Comparison of ENCODE assay signal across 22 cellular contexts in the genomic region with DNA sequence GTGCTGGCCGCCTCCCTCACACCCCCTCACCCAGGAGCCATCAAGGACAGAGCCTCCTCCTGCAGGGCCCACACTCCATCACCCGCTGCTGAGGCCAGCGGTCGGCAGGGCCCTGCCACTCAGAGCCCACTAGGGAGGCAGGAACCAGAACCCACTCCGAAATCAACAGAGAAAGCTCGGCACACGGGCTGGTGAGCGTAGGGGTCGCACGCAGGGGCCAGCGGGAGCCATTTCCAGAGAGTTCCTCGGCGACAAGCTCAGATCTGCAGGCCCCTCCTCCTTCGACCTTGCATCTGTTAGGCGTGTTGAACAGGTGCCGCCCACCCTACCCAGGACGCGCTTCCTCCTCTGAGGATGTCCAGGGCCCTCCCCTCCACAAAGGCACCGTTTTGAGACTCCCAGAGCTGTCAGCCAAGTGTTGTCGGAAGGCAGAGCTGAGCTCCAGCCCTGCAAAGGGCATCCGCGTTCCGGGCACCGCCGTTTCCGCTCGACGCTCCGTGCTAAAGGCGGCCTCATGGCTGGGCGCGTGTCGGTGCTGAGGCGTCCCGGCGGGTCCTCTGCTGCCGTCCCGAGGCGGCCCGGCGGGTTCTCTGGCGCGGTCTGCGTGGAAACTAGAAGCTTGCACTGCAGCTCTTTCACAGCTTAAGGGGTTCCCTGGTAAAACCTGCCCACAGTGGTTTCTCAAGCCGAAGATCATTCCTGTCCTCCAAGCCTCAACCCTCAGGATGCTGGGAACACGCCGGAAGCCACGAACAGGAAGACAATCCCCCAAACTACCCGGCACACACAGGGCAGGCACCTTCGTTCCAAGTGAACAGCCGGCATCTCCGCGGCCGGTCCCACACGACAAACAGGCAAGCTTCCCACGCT. TPM values are rescaled to one million over a fixed set of nuclear protein-coding genes. Genes with fewer than 3 reads are reported as not detected.
A peak's percentile ranks its signal among the peaks of the same experiment; 100 is the strongest.
DNase-seq lines count a peak whose midpoint lies in the region; ATAC-seq lines count a peak whose summit lies in the region.
"Had no signal": no experiment of that assay in that cellular context is flagged by ENCODE, and none has a peak within 500 bp of the region (broad histone marks: within the 10 kb centered on the region; RNA-seq: fewer than 3 reads in every experiment).

No MANE protein-coding gene starts in this region.

- H3K4me1 ChIP-seq in NT2/D1 (ENCODE audit: insufficient read depth, insufficient read length) (peaks cover 48% of the 10 kb centered on the region), neuronal stem cell (ENCODE audit: control insufficient read depth in 2 of 2, insufficient read depth in 1 of 2, low read depth in 1 of 2, low read length in 2 of 2) (peaks cover 11 to 49% of the 10 kb centered on the region in 2 donors)
- H3K4me1 ChIP-seq: SJSA1 had no signal

- peaks cover 36% of the 10 kb centered on the region for H3K79me1 ChIP-seq in neuronal stem cell (ENCODE audit: low read depth, low read length)

- no peak overlapping the region for H3K18ac ChIP-seq in neuronal stem cell (ENCODE audit: low read length)

- no peak overlapping the region for H2AFZ ChIP-seq in neuronal stem cell (ENCODE audit: low read length)

- H3K9ac ChIP-seq in NT2/D1 (ENCODE audit: insufficient read length, low read depth) (peak overlapping the region; percentile 29), neuronal stem cell (ENCODE audit: low read depth, low read length, poor library complexity) (no peak overlapping the region)

- no CpG with 5 or more reads among the region's 56 CpGs for WGBS in neuronal stem cell (ENCODE audit: extremely low coverage in 2 of 2, insufficient read length in 2 of 2, insufficient replicate concordance in 1 of 2), 2 donors

- no peak overlapping the region for H3K14ac ChIP-seq in neuronal stem cell (ENCODE audit: low read length)

- H3K27me3 ChIP-seq in H7 (ENCODE audit: control insufficient read depth, insufficient read depth, low read length) (no peaks in the 10 kb centered on the region), NT2/D1 (ENCODE audit: insufficient read depth, insufficient read length) (no peaks in the 10 kb centered on the region), neuronal stem cell (ENCODE audit: control insufficient read depth in 3 of 3, insufficient read depth in 3 of 3, low read depth in 1 of 3, low read length in 3 of 3) (no peaks in the 10 kb centered on the region)

- H3K4ac ChIP-seq in neuronal stem cell (ENCODE audit: low read length) = no peak overlapping the region

- intact Hi-C loops in posterior cingulate gyrus (cut with DNase I) = no loop called here

- peak overlapping the region; percentile 43 for H2AK5ac ChIP-seq in neuronal stem cell (ENCODE audit: low read depth, low read length)

- H2BK15ac ChIP-seq in neuronal stem cell (ENCODE audit: low read length) = no peak overlapping the region

- DNase-seq in H7 (peak; percentile 72), NT2/D1 (ENCODE audit: low read depth, low spot score) (no peak), cerebellum (ENCODE audit: low spot score) (peak; percentile 70), neuronal stem cell (ENCODE audit: low spot score) (no peak), NCI-H1417 (lab: John Stamatoyannopoulos, UW) (no peak), posterior cingulate gyrus (no peak)
- DNase-seq: CD4-positive, alpha-beta T cell; COR-L47; DMS79 treated with DMSO at 0.1 percent for 48 hours; HCEC 1CT; Karpas-422; NCI-H187; NCI-H226; NCI-H510A treated with DMSO at 0.1 percent for 48 hours; NCI-H748 treated with DMSO at 0.1 percent for 48 hours had no signal

- ATAC-seq in HG02678 (IDR thresholded peaks at IDR 0.05; ENCODE audit: unreplicated experiment) = no peak
- ATAC-seq: GM12878, Panc1, Right ventricle myocardium inferior had no signal

- H2BK5ac ChIP-seq in neuronal stem cell (ENCODE audit: low read length) = peak overlapping the region; percentile 88

- H3K9me3 ChIP-seq in NT2/D1 (ENCODE audit: insufficient read depth, low read length) (no peaks in the 10 kb centered on the region), neuronal stem cell (replicated peaks in 1 of 2; ENCODE audit: control insufficient read depth in 2 of 2, insufficient read depth in 1 of 2, low read depth in 1 of 2, low read length in 2 of 2) (peaks cover 0 to 2% of the 10 kb centered on the region in 2 donors)
- H3K9me3 ChIP-seq: SJSA1 had no signal

- peak overlapping the region; percentile 46 for H2BK12ac ChIP-seq in neuronal stem cell (ENCODE audit: low read length)

- H4K91ac ChIP-seq in neuronal stem cell (ENCODE audit: low read depth, low read length, poor library complexity) = no peak overlapping the region

- H3K36me3 ChIP-seq in H7 (replicated peaks; ENCODE audit: control insufficient read depth, insufficient read depth, low read length) = no peaks in the 10 kb centered on the region
- peaks cover 31% of the 10 kb centered on the region for H3K36me3 ChIP-seq in NT2/D1 (ENCODE audit: insufficient read depth, insufficient read length, low read length)
- peaks cover 1 to 55% of the 10 kb centered on the region in 2 donors for H3K36me3 ChIP-seq in neuronal stem cell (replicated peaks in 1 of 2; ENCODE audit: control insufficient read depth in 2 of 2, insufficient read depth in 2 of 2, low read length in 2 of 2)
- H3K36me3 ChIP-seq: SJSA1 had no signal

- no peak overlapping the region for H2BK120ac ChIP-seq in neuronal stem cell (ENCODE audit: low read depth, low read length)

- peak overlapping the region; percentile 1 for H3K23ac ChIP-seq in neuronal stem cell (ENCODE audit: low read depth, low read length, poor library complexity)

- H3K4me3 ChIP-seq in H7 (ENCODE audit: insufficient read depth, low read depth, low read length) (no peak overlapping the region), NT2/D1 (ENCODE audit: insufficient read length, low read depth) (no peak overlapping the region), neuronal stem cell (ENCODE audit: low read length in 2 of 2) (no peak overlapping the region)
- H3K4me3 ChIP-seq: GM12878, SJSA1 had no signal

- H3K27ac ChIP-seq in neuronal stem cell (replicated peaks; ENCODE audit: low read length) = no peak overlapping the region
- H3K27ac ChIP-seq: SJSA1 had no signal

- H4K8ac ChIP-seq in neuronal stem cell (ENCODE audit: low read depth, low read length) = no peak overlapping the region

- no peak overlapping the region for H3K4me2 ChIP-seq in neuronal stem cell (ENCODE audit: insufficient read depth, low read length, poor library complexity, severe bottlenecking)

RNA-seq across cellular contexts. Expression of gene KCNQ2, which starts 6.8 kb away (rescaled TPM):
- total RNA-seq in H7 (2014; rRNA removed; shearing (Covaris generic)) = 92.6 and 129 TPM in 2 replicates
- total RNA-seq in cerebellum = 116 TPM
- 79.3 TPM for polyA plus RNA-seq in neuronal stem cell (2013, experiment 1 of 2)
- 73.4 TPM for polyA plus RNA-seq in neuronal stem cell (2013, experiment 2 of 2)
- total RNA-seq: CD4-positive, alpha-beta T cell; M059J; SJSA1 had no signal
- polyA plus RNA-seq: BJ had no signal

RNA-seq across cellular contexts. Expression of gene EEF1A2, which starts 33.3 kb away (rescaled TPM):
- total RNA-seq in H7 (2014; rRNA removed; shearing (Covaris generic)) = 30.7 and 37.1 TPM in 2 replicates
- 78.4 TPM for total RNA-seq in cerebellum
- 0.57 TPM for polyA plus RNA-seq in neuronal stem cell (2013, experiment 1 of 2)
- polyA plus RNA-seq in neuronal stem cell (2013, experiment 2 of 2) = 0.96 TPM
- polyA plus RNA-seq: GM12878 had no signal

RNA-seq across cellular contexts. Expression of gene PPDPF, which starts 55.0 kb away (rescaled TPM):
- total RNA-seq in H7 (2014; rRNA removed; shearing (Covaris generic)) = 79.7 and 94.2 TPM in 2 replicates
- 48.6 TPM for total RNA-seq in cerebellum
- 310 TPM for polyA plus RNA-seq in neuronal stem cell (2013, experiment 1 of 2)
- polyA plus RNA-seq in neuronal stem cell (2013, experiment 2 of 2) = 296 TPM

Comparison
In these comparisons a context has a peak if more than half of its experiments do, and no peak if none do; other contexts are left out.
1. DNase-seq: peak in H7 (single experiment) and cerebellum (single experiment); none in NT2/D1 (single experiment), neuronal stem cell (single experiment), NCI-H1417 (0 of 3) and posterior cingulate gyrus (0 of 10).